Comparison of ENCODE assay signal across 16 cellular contexts in the genomic region with DNA sequence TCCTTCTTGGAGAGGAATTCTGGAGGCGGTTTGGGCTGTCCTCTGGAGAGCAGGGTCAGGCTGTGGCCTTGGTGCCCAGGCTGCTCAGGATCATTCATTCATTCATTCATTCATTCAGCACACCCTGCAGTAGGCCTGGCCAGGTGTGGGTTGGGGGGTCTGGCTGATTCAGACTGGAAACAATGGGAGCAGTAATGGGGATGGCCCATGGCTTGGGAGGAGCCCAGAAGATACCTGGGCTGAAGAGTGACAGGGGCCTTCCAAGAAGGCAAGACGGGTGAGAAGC. TPM values are rescaled to one million over a fixed set of nuclear protein-coding genes. Genes with fewer than 3 reads are reported as not detected.
DNase-seq lines count a peak whose midpoint lies in the region; ATAC-seq and TF ChIP-seq lines count a peak whose summit lies in the region.
"Had no signal": no experiment of that assay in that cellular context is flagged by ENCODE, and none has a peak within 500 bp of the region (broad histone marks: within the 10 kb centered on the region; RNA-seq: fewer than 3 reads in every experiment).

No MANE protein-coding gene starts in this region.

- intact Hi-C loops in CD4-positive, alpha-beta T cell (cut with DNase I, micrococcal nuclease): no loop called here
- intact Hi-C loops in uterus (cut with DNase I; ENCODE audit: low total_unique reads): no loop called here

- H3K4me1 Mint-ChIP-seq in CD4-positive, alpha-beta T cell (ENCODE audit: low read depth): peaks cover 93% of the 10 kb centered on the region
- peaks cover 9% of the 10 kb centered on the region for H3K4me1 Mint-ChIP-seq in nephron progenitor cell

- no peak for DNase-seq in CD4-positive, alpha-beta T cell
- DNase-seq in SK-N-MC (ENCODE audit: low read depth, low spot score): no peak
- no peak for DNase-seq in nephron progenitor cell
- DNase-seq in amygdala (lab: John Stamatoyannopoulos, UW): no peak
- DNase-seq in RPMI8226: no peak
- no peak for DNase-seq in uterus
- no peak for DNase-seq in NCI-H2196 treated with DMSO at 0.1 percent for 48 hours (lab: John Stamatoyannopoulos, UW; ENCODE audit: unreplicated experiment)
- DNase-seq: Caco-2; CD8-positive, alpha-beta memory T cell; DND-41; GDM1 had no signal

- TF ChIP-seq POLR2A in uterus (IDR thresholded peaks at IDR 0.05): no peak

- POLR2A ChIA-PET in CD4-positive, alpha-beta T cell (lab: Charles Lee): no interaction called here

- CTCF ChIA-PET in CD4-positive, alpha-beta T cell (lab: Charles Lee): no interaction called here

- no peaks in the 10 kb centered on the region for H3K27me3 Mint-ChIP-seq in CD4-positive, alpha-beta T cell
- H3K27me3 Mint-ChIP-seq in nephron progenitor cell (ENCODE audit: low read depth, poor library complexity): peaks cover 20% of the 10 kb centered on the region
- H3K27me3 Mint-ChIP-seq: B cell had no signal

- peaks cover 92% of the 10 kb centered on the region for H3K4me1 ChIP-seq in BLaER1
- H3K4me1 ChIP-seq in uterus: no peaks in the 10 kb centered on the region
- H3K4me1 ChIP-seq: Caco-2 had no signal

- no peak for TF ChIP-seq CTCF in CD4-positive, alpha-beta T cell (IDR thresholded peaks at IDR 0.05)
- TF ChIP-seq CTCF in nephron progenitor cell (IDR thresholded peaks at IDR 0.05) (no peak), uterus (IDR thresholded peaks at IDR 0.05) (no peak)

- H3K27ac ChIP-seq in BLaER1 (no peak overlapping the region), SK-N-MC (0 out of 2 replicates have a peak overlapping the region, but pooled peaks have one; percentile 1), uterus (no peak overlapping the region)
- no peak overlapping the region for H3K27ac ChIP-seq in CD4-positive, alpha-beta T cell (ENCODE audit: low read depth, low read length)
- H3K27ac ChIP-seq: HL-60 had no signal

- no peak for ATAC-seq in CD4-positive, alpha-beta T cell (ENCODE audit: poor library complexity)
- ATAC-seq: HCT116 had no signal

- H3K36me3 ChIP-seq in BLaER1 (no peaks in the 10 kb centered on the region), SK-N-MC (ENCODE audit: insufficient read depth, low read length) (no peaks in the 10 kb centered on the region; the same call in 1 of the 2 replicates), uterus (no peaks in the 10 kb centered on the region)

- H3K9me3 ChIP-seq in BLaER1 (no peaks in the 10 kb centered on the region), SK-N-MC (ENCODE audit: low read depth, low read length) (no peaks in the 10 kb centered on the region), uterus (no peaks in the 10 kb centered on the region)
- no peaks in the 10 kb centered on the region for H3K9me3 ChIP-seq in CD4-positive, alpha-beta T cell (ENCODE audit: control insufficient read depth, low read length)
- H3K9me3 ChIP-seq: Caco-2 had no signal

- H3K9me3 Mint-ChIP-seq in CD4-positive, alpha-beta T cell: no peaks in the 10 kb centered on the region
- H3K9me3 Mint-ChIP-seq in nephron progenitor cell: no peaks in the 10 kb centered on the region
- H3K9me3 Mint-ChIP-seq: CD8-positive, alpha-beta memory T cell had no signal

- H3K4me3 ChIP-seq in BLaER1 (no peak overlapping the region), SK-N-MC (no peak overlapping the region), uterus (no peak overlapping the region)

- H3K27me3 ChIP-seq in BLaER1 (peaks cover 17% of the 10 kb centered on the region), uterus (no peaks in the 10 kb centered on the region)
- no peaks in the 10 kb centered on the region for H3K27me3 ChIP-seq in CD4-positive, alpha-beta T cell (ENCODE audit: control insufficient read depth, insufficient read depth, low read length)

- peak overlapping the region; percentile 7 for H3K4me3 Mint-ChIP-seq in CD4-positive, alpha-beta T cell
- no peak overlapping the region for H3K4me3 Mint-ChIP-seq in nephron progenitor cell
- H3K4me3 Mint-ChIP-seq: B cell, CD14-positive monocyte had no signal

- no peak overlapping the region for H3K9ac ChIP-seq in BLaER1
- H3K9ac ChIP-seq in SK-N-MC (ENCODE audit: insufficient read length): no peak overlapping the region

- H4K20me1 ChIP-seq in BLaER1: peaks cover 9% of the 10 kb centered on the region; the same call in 1 of the 2 replicates

- H3K27ac Mint-ChIP-seq in CD4-positive, alpha-beta T cell: no peak overlapping the region
- peak overlapping the region; percentile 22 for H3K27ac Mint-ChIP-seq in nephron progenitor cell
- H3K27ac Mint-ChIP-seq: B cell; CD8-positive, alpha-beta memory T cell had no signal

- H3K36me3 Mint-ChIP-seq in CD4-positive, alpha-beta T cell (ENCODE audit: low read depth): no peaks in the 10 kb centered on the region
- no peaks in the 10 kb centered on the region for H3K36me3 Mint-ChIP-seq in nephron progenitor cell (ENCODE audit: low read depth)
- H3K36me3 Mint-ChIP-seq: CD8-positive, alpha-beta memory T cell had no signal

- H3K4me2 ChIP-seq in BLaER1: peak overlapping the region; percentile 90

RNA-seq across cellular contexts. Expression of gene TOX2, which starts 31.5 kb away (rescaled TPM):
- total RNA-seq in CD4-positive, alpha-beta T cell: 1 to 10 TPM; 3.3 to 3.9 TPM
- total RNA-seq in uterus: 1 to 10 TPM in 1 of 4 donors, under 1 TPM in 2, not detected in 1; 0.26 to 4.8 (median 0.28) TPM
- total RNA-seq: Caco-2 had no signal
